In the genomic region with DNA sequence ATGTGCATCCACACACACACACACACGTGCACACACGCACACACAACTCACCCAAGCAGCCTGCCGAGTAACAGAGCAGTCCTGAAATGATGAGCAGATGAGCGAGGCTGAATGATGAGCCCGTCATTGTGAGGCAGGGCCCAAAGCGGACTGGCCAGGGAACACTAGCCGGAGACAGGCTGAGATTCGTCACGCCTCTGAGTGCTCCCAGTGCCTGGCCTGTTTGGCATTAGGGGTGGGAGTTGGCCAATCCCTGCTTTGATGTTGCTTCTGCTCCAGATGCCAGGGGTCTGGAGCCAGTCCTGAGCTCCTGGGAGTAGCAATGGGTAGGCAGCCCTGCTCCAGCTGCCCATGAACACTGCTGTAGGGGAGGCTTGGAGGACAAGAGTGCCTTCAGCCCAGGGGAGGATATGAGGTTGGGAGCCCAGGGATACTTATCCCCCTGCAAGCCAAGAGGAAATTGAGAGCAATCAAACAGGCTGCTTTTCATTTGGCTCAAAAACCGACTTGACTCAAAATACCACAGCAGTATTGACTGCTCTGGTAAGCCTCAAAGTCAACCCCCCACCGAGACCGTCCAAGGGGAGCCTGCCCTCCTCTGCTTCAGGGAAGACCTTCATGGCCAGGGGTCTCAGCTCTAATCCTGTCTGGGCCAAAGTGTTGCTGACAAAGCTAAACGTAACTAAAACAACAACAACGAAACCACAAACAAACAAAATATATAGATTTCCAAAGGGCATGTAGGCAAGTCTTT, we compare ENCODE assay signal across 20 cellular contexts. TPM values are rescaled to one million over a fixed set of nuclear protein-coding genes. Genes with fewer than 3 reads are reported as not detected.
DNase-seq lines count a peak whose midpoint lies in the region; ATAC-seq and TF ChIP-seq lines count a peak whose summit lies in the region.
"Had no signal": no experiment of that assay in that cellular context is flagged by ENCODE, and none has a peak within 500 bp of the region (broad histone marks: within the 10 kb centered on the region; RNA-seq: fewer than 3 reads in every experiment).

No MANE protein-coding gene starts in this region.

- H3K27me3 ChIP-seq in BE2C (no peaks in the 10 kb centered on the region), Karpas-422 (ENCODE audit: low read length) (no peaks in the 10 kb centered on the region), neuronal stem cell (ENCODE audit: control insufficient read depth in 3 of 3, insufficient read depth in 3 of 3, low read depth in 1 of 3, low read length in 3 of 3) (no peaks in the 10 kb centered on the region)
- H3K27me3 ChIP-seq: cardiac muscle cell, tibial nerve had no signal

- H3K4me1 ChIP-seq in BE2C (0 out of 2 replicates have a peak, but pooled peaks cover 2% of the 10 kb centered on the region), Karpas-422 (ENCODE audit: low read length) (no peaks in the 10 kb centered on the region), neuronal stem cell (ENCODE audit: control insufficient read depth in 2 of 2, insufficient read depth in 1 of 2, low read depth in 1 of 2, low read length in 2 of 2) (peaks cover 8 to 17% of the 10 kb centered on the region in 2 donors)

- H2AFZ ChIP-seq in Karpas-422 (ENCODE audit: low read length) (no peak overlapping the region), neuronal stem cell (ENCODE audit: low read length) (no peak overlapping the region)

- H3K14ac ChIP-seq in neuronal stem cell (ENCODE audit: low read length): peak overlapping the region; percentile 9

- DNase-seq in BE2C: peak; percentile 72
- peak; percentile 36 for DNase-seq in Karpas-422
- peak; percentile 32 for DNase-seq in epidermal melanocyte (ENCODE audit: insufficient read length, low spot score)
- no peak for DNase-seq in neuronal stem cell (ENCODE audit: low spot score)
- DNase-seq in NCI-H146 (lab: John Stamatoyannopoulos, UW): no peak
- DNase-seq: ACHN; activated CD4-positive, CD25-positive, alpha-beta regulatory T cell; CD4-positive, alpha-beta memory T cell; DND-41; GOT3; hypothalamus; kidney glomerular epithelial cell; mesendoderm; NCI-H187 had no signal

- H3K27ac ChIP-seq in Karpas-422 (ENCODE audit: low read length) (no peak overlapping the region), neuronal stem cell (replicated peaks; ENCODE audit: low read length) (no peak overlapping the region)
- H3K27ac ChIP-seq: tibial nerve had no signal

- H4K8ac ChIP-seq in neuronal stem cell (ENCODE audit: low read depth, low read length): no peak overlapping the region

- no peak for TF ChIP-seq CTCF in BE2C (IDR thresholded peaks at IDR 0.05; ENCODE audit: low read depth, low read length)

- no peak overlapping the region for H2AK5ac ChIP-seq in neuronal stem cell (ENCODE audit: low read depth, low read length)

- no peak overlapping the region for H2BK15ac ChIP-seq in neuronal stem cell (ENCODE audit: low read length)

- H3K79me2 ChIP-seq in Karpas-422 (ENCODE audit: low read length): no peaks in the 10 kb centered on the region

- no peak overlapping the region for H3K23ac ChIP-seq in neuronal stem cell (ENCODE audit: low read depth, low read length, poor library complexity)

- no peaks in the 10 kb centered on the region for H3K79me1 ChIP-seq in neuronal stem cell (ENCODE audit: low read depth, low read length)

- no peaks in the 10 kb centered on the region for H3K9me2 ChIP-seq in Karpas-422 (replicated peaks; ENCODE audit: insufficient read depth, low read length)

- H2BK120ac ChIP-seq in neuronal stem cell (ENCODE audit: low read depth, low read length): no peak overlapping the region

- H3K18ac ChIP-seq in neuronal stem cell (ENCODE audit: low read length): peak overlapping the region; percentile 50

- H3K4me2 ChIP-seq in Karpas-422 (ENCODE audit: low read depth, low read length, poor library complexity, severe bottlenecking) (no peak overlapping the region), neuronal stem cell (ENCODE audit: insufficient read depth, low read length, poor library complexity, severe bottlenecking) (no peak overlapping the region)

- H4K20me1 ChIP-seq in Karpas-422 (ENCODE audit: insufficient read depth, low read depth, low read length): no peaks in the 10 kb centered on the region

- no peak overlapping the region for H2BK12ac ChIP-seq in neuronal stem cell (ENCODE audit: low read length)

- WGBS in neuronal stem cell (ENCODE audit: extremely low coverage in 2 of 2, insufficient read length in 2 of 2, insufficient replicate concordance in 1 of 2), 2 donors: no CpG with 5 or more reads among the region's 14 CpGs

- H3K4ac ChIP-seq in neuronal stem cell (ENCODE audit: low read length): no peak overlapping the region

- H3K4me3 ChIP-seq in BE2C (ENCODE audit: low read depth, low read length): no peak overlapping the region
- H3K4me3 ChIP-seq in Karpas-422 (ENCODE audit: low read length): no peak overlapping the region
- H3K4me3 ChIP-seq in neuronal stem cell (ENCODE audit: low read length in 2 of 2): no peak overlapping the region
- H3K4me3 ChIP-seq: cardiac muscle cell, tibial nerve had no signal

- no peak for ATAC-seq in GM21786 (IDR thresholded peaks at IDR 0.05; ENCODE audit: unreplicated experiment)
- no peak for ATAC-seq in HG03175 (IDR thresholded peaks at IDR 0.05; ENCODE audit: unreplicated experiment)
- no peak for ATAC-seq in GM19452 (IDR thresholded peaks at IDR 0.05; ENCODE audit: unreplicated experiment)
- ATAC-seq: stimulated activated effector memory CD8-positive, alpha-beta T cell treated with anti-CD3 and anti-CD28 coated beads, Interleukin-12 subunit alpha, Interleukin-12 subunit beta, amount 100 ng/mL, for 72 hours had no signal

- H3K9me3 ChIP-seq in BE2C (no peaks in the 10 kb centered on the region), Karpas-422 (ENCODE audit: low read length) (no peaks in the 10 kb centered on the region), neuronal stem cell (replicated peaks in 1 of 2; ENCODE audit: control insufficient read depth in 2 of 2, insufficient read depth in 1 of 2, low read depth in 1 of 2, low read length in 2 of 2) (no peaks in the 10 kb centered on the region)
- H3K9me3 ChIP-seq: tibial nerve had no signal

- H4K91ac ChIP-seq in neuronal stem cell (ENCODE audit: low read depth, low read length, poor library complexity): no peak overlapping the region

- H2BK5ac ChIP-seq in neuronal stem cell (ENCODE audit: low read length): no peak overlapping the region

- H3K36me3 ChIP-seq in BE2C (no peaks in the 10 kb centered on the region), Karpas-422 (ENCODE audit: insufficient read depth, low read length) (no peaks in the 10 kb centered on the region), neuronal stem cell (replicated peaks in 1 of 2; ENCODE audit: control insufficient read depth in 2 of 2, insufficient read depth in 2 of 2, low read length in 2 of 2) (no peaks in the 10 kb centered on the region)
- H3K36me3 ChIP-seq: cardiac muscle cell, tibial nerve had no signal

- H3K9ac ChIP-seq in Karpas-422 (ENCODE audit: low read length) (no peak overlapping the region), neuronal stem cell (ENCODE audit: low read depth, low read length, poor library complexity) (peak overlapping the region; percentile 24)

RNA-seq across cellular contexts. Expression of a gene that starts 22.9 kb away (rescaled TPM):
- 1.9 TPM for polyA plus RNA-seq in BE2C (2012; ENCODE audit: insufficient read depth, insufficient read length, low read depth)
- 2.6 and 8.9 TPM in 2 replicates for total RNA-seq in Karpas-422 (2014; rRNA removed; shearing (Covaris generic); ENCODE audit: low replicate concordance)
- 2.2 TPM for polyA plus RNA-seq in neuronal stem cell (2013, experiment 1 of 2)
- 2.1 TPM for polyA plus RNA-seq in neuronal stem cell (2013, experiment 2 of 2)

Comparison
In these comparisons a context has a peak if more than half of its experiments do, and no peak if none do; other contexts are left out.
1. DNase-seq: peak in BE2C (single experiment), Karpas-422 (single experiment) and epidermal melanocyte (single experiment); none in neuronal stem cell (single experiment) and NCI-H146 (single experiment).